Comparison of ENCODE assay signal across 33 cellular contexts in the genomic region with DNA sequence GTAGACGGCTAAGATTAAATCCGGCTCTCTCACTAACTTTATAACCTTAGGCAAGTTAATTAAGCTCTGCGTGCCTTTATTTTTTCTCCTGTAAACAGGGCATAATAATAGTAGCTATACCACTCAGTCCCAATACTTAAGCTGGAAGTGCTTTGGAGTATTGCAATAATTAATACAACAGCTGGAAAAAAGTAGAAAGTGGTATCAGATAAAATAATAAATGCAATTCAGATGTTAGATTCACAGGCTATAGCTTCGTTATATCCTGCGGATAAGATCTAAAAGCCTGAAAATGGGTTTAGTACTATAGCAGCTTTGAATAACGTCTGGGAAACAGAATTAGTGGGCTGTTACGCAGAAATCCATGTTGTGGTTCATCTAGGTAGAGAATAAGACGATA.
"Had no signal": no experiment of that assay in that cellular context is flagged by ENCODE, and none has a peak within 500 bp of the region (broad histone marks: within the 10 kb centered on the region; RNA-seq: fewer than 3 reads in every experiment).

No MANE protein-coding gene starts in this region.

- H3K4me3 ChIP-seq: adrenal gland, body of pancreas, breast epithelium had no signal

- H3K4me1 Mint-ChIP-seq: activated CD4-positive, alpha-beta T cell treated with anti-CD3 and anti-CD28 coated beads, Interleukin-2, amount 10 ng/mL, durations not matched to agents 24 days and 14 days had no signal

- H3K36me3 ChIP-seq: adrenal gland, brain microvascular endothelial cell, breast epithelium had no signal

- DNase-seq: activated B cell treated with CpG ODN at 0.5 μM for 24 hours; activated CD4-positive, alpha-beta memory T cell treated with anti-CD3 and anti-CD28 coated beads for 36 hours; activated CD4-positive, alpha-beta T cell treated with anti-CD3 and anti-CD28 coated beads for 4 hours; activated CD4-positive, alpha-beta T cell treated with anti-CD3 and anti-CD28 coated beads, Interleukin-2, amount 10 ng/mL, durations not matched to agents 24 days and 14 days; activated CD4-positive, alpha-beta T cell treated with anti-CD3 and anti-CD28 coated beads, Interleukin-2, amount 50 U/mL, for 1 hour; activated CD4-positive, alpha-beta T cell treated with anti-CD3 and anti-CD28 coated beads, Interleukin-2, amount 50 U/mL, for 4 hours; activated CD4-positive, CD25-positive, alpha-beta regulatory T cell treated with anti-CD3 and anti-CD28 coated beads, Interleukin-2, amount 50 U/mL, for 72 hours; activated CD8-positive, alpha-beta memory T cell treated with anti-CD3 and anti-CD28 coated beads, Interleukin-2, amount 50 U/mL, for 4 hours; activated CD8-positive, alpha-beta T cell treated with anti-CD3 and anti-CD28 coated beads for 36 hours; activated effector memory CD4-positive, alpha-beta T cell treated with anti-CD3 and anti-CD28 coated beads, Interleukin-2, amount 50 U/mL, for 16 hours; activated gamma-delta T cell treated with Interleukin-2 at 50 U/mL for 16 hours; activated naive CD4-positive, alpha-beta T cell; activated naive CD4-positive, alpha-beta T cell treated with anti-CD3 and anti-CD28 coated beads for 36 hours; activated naive CD4-positive, alpha-beta T cell treated with anti-CD3 and anti-CD28 coated beads, Interleukin-2, amount 50 U/mL, for 16 hours; activated naive CD8-positive, alpha-beta T cell treated with anti-CD3 and anti-CD28 coated beads for 36 hours; activated T-cell treated with anti-CD3 and anti-CD28 coated beads for 4 hours; activated T-cell treated with anti-CD3 and anti-CD28 coated beads, Interleukin-2, amount 50 U/mL, for 1 hour; activated T-cell treated with anti-CD3 and anti-CD28 coated beads, Interleukin-2, amount 50 U/mL, for 4 hours; activated T-cell treated with anti-CD3 and anti-CD28 coated beads, Interleukin-2, amount 50 U/mL, for 72 hours; adrenal gland; amniotic stem cell; aorta; body of pancreas; brain microvascular endothelial cell; central memory CD4-positive, alpha-beta T cell; T-helper 2 cell; T-helper 9 cell had no signal

- H3K4me3 Mint-ChIP-seq: activated B cell treated with CpG ODN at 0.5 μM for 24 hours; activated CD4-positive, alpha-beta memory T cell treated with anti-CD3 and anti-CD28 coated beads for 36 hours; activated CD4-positive, alpha-beta T cell treated with anti-CD3 and anti-CD28 coated beads, Interleukin-2, amount 10 ng/mL, durations not matched to agents 24 days and 14 days; activated CD8-positive, alpha-beta T cell treated with anti-CD3 and anti-CD28 coated beads for 36 hours; activated naive CD4-positive, alpha-beta T cell treated with anti-CD3 and anti-CD28 coated beads for 36 hours; activated naive CD8-positive, alpha-beta T cell treated with anti-CD3 and anti-CD28 coated beads for 36 hours; activated T-cell treated with anti-CD3 and anti-CD28 coated beads, Interleukin-2, amount 50 U/mL, for 4 hours; activated T-cell treated with anti-CD3 and anti-CD28 coated beads, Interleukin-2, amount 50 U/mL, for 72 hours; activated T-helper 1 cell treated with anti-CD3 and anti-CD28 coated beads, Interleukin-12 subunit alpha, Interleukin-12 subunit beta, Interleukin-2, Interleukin-4 antibody, amounts not matched to agents 30 ng/mL and 10 ng/mL and 1 ng/mL, durations not matched to agents 14 hours and 24 hours and 36 hours; activated T-helper 17 cell treated with anti-CD3 and anti-CD28 coated beads, Interleukin-2, amount 50 U/mL, for 72 hours; T-helper 1 cell treated with Interleukin-12 subunit alpha and Interleukin-12 subunit beta and Interleukin-4 antibody, amounts not matched to agents 30 μg/mL and 1 μg/mL, for 36 hours; T-helper 2 cell treated with Interferon-gamma antibody and Interleukin-4, amounts not matched to agents 5 μg/mL and 100 μg/mL, for 36 hours had no signal

- H3K9me3 ChIP-seq: adrenal gland, body of pancreas, breast epithelium had no signal

- H3K4me1 ChIP-seq: breast epithelium had no signal

- H3K27me3 Mint-ChIP-seq: activated B cell treated with CpG ODN at 0.5 μM for 24 hours; activated CD4-positive, alpha-beta memory T cell treated with anti-CD3 and anti-CD28 coated beads for 36 hours; activated CD8-positive, alpha-beta T cell treated with anti-CD3 and anti-CD28 coated beads for 36 hours; activated naive CD8-positive, alpha-beta T cell treated with anti-CD3 and anti-CD28 coated beads for 36 hours; activated T-helper 17 cell treated with anti-CD3 and anti-CD28 coated beads, Interleukin-2, amount 50 U/mL, for 72 hours had no signal

- H3K27ac ChIP-seq: adrenal gland, body of pancreas, brain microvascular endothelial cell, breast epithelium had no signal

- H3K27ac Mint-ChIP-seq: activated B cell treated with CpG ODN at 0.5 μM for 24 hours; activated CD4-positive, alpha-beta memory T cell treated with anti-CD3 and anti-CD28 coated beads for 36 hours; activated CD4-positive, alpha-beta T cell treated with anti-CD3 and anti-CD28 coated beads, Interleukin-2, amount 10 ng/mL, durations not matched to agents 24 days and 14 days; activated CD8-positive, alpha-beta T cell treated with anti-CD3 and anti-CD28 coated beads for 36 hours; activated naive CD4-positive, alpha-beta T cell treated with anti-CD3 and anti-CD28 coated beads for 36 hours; activated naive CD4-positive, alpha-beta T cell treated with anti-CD3 and anti-CD28 coated beads, Interleukin-2, amount 50 U/mL, for 72 hours; activated naive CD8-positive, alpha-beta T cell treated with anti-CD3 and anti-CD28 coated beads for 36 hours; activated T-helper 1 cell treated with anti-CD3 and anti-CD28 coated beads, Interleukin-12 subunit alpha, Interleukin-12 subunit beta, Interleukin-2, Interleukin-4 antibody, amounts not matched to agents 30 ng/mL and 10 ng/mL and 1 ng/mL, durations not matched to agents 14 hours and 24 hours and 36 hours; activated T-helper 17 cell treated with anti-CD3 and anti-CD28 coated beads, Interleukin-2, amount 50 U/mL, for 72 hours; T-helper 1 cell treated with Interleukin-12 subunit alpha and Interleukin-12 subunit beta and Interleukin-4 antibody, amounts not matched to agents 30 μg/mL and 1 μg/mL, for 36 hours; T-helper 2 cell treated with Interferon-gamma antibody and Interleukin-4, amounts not matched to agents 5 μg/mL and 100 μg/mL, for 36 hours had no signal

- H3K36me3 Mint-ChIP-seq: activated CD4-positive, alpha-beta memory T cell treated with anti-CD3 and anti-CD28 coated beads for 36 hours; activated naive CD4-positive, alpha-beta T cell treated with anti-CD3 and anti-CD28 coated beads, Interleukin-2, amount 50 U/mL, for 72 hours; activated naive CD8-positive, alpha-beta T cell treated with anti-CD3 and anti-CD28 coated beads for 36 hours had no signal

- ATAC-seq: activated CD8-positive, alpha-beta T cell treated with anti-CD3 and anti-CD28 coated beads for 36 hours; activated naive CD4-positive, alpha-beta T cell treated with anti-CD3 and anti-CD28 coated beads, Interleukin-2, amount 50 U/mL, for 72 hours; activated T-cell treated with anti-CD3 and anti-CD28 coated beads, Interleukin-2, amount 50 U/mL, for 4 hours; activated T-cell treated with anti-CD3 and anti-CD28 coated beads, Interleukin-2, amount 50 U/mL, for 72 hours; activated T-helper 17 cell treated with anti-CD3 and anti-CD28 coated beads, Interleukin-2, amount 50 U/mL, for 72 hours; body of pancreas had no signal

- H3K9me3 Mint-ChIP-seq: activated CD4-positive, alpha-beta T cell treated with anti-CD3 and anti-CD28 coated beads, Interleukin-2, amount 10 ng/mL, durations not matched to agents 24 days and 14 days; activated CD8-positive, alpha-beta T cell treated with anti-CD3 and anti-CD28 coated beads for 36 hours; activated naive CD4-positive, alpha-beta T cell treated with anti-CD3 and anti-CD28 coated beads for 36 hours; activated naive CD4-positive, alpha-beta T cell treated with anti-CD3 and anti-CD28 coated beads, Interleukin-2, amount 50 U/mL, for 72 hours; activated T-cell treated with anti-CD3 and anti-CD28 coated beads, Interleukin-2, amount 50 U/mL, for 4 hours; activated T-cell treated with anti-CD3 and anti-CD28 coated beads, Interleukin-2, amount 50 U/mL, for 72 hours; activated T-helper 1 cell treated with anti-CD3 and anti-CD28 coated beads, Interleukin-12 subunit alpha, Interleukin-12 subunit beta, Interleukin-2, Interleukin-4 antibody, amounts not matched to agents 30 ng/mL and 10 ng/mL and 1 ng/mL, durations not matched to agents 14 hours and 24 hours and 36 hours; activated T-helper 17 cell treated with anti-CD3 and anti-CD28 coated beads, Interleukin-2, amount 50 U/mL, for 72 hours; T-helper 1 cell treated with Interleukin-12 subunit alpha and Interleukin-12 subunit beta and Interleukin-4 antibody, amounts not matched to agents 30 μg/mL and 1 μg/mL, for 36 hours had no signal

- H3K27me3 ChIP-seq: adrenal gland, body of pancreas, brain microvascular endothelial cell, breast epithelium had no signal
